24 cellular contexts compared by ENCODE assay signal in genomic region chr14:34232790-34233189, GRCh38.
"Had no signal": no experiment of that assay in that cellular context is flagged by ENCODE, and none has a peak within 500 bp of the region (broad histone marks: within the 10 kb centered on the region; RNA-seq: fewer than 3 reads in every experiment).

No MANE protein-coding gene starts in this region.

- H3K27ac Mint-ChIP-seq: activated CD4-positive, alpha-beta T cell treated with anti-CD3 and anti-CD28 coated beads for 36 hours; activated naive CD4-positive, alpha-beta T cell treated with anti-CD3 and anti-CD28 coated beads, Interleukin-2, amount 10 ng/mL, durations not matched to agents 7 days and 5 days; activated naive CD8-positive, alpha-beta T cell treated with anti-CD3 and anti-CD28 coated beads, Interleukin-2, amount 10 ng/mL, durations not matched to agents 7 days and 5 days; memory B cell; natural killer cell treated with Interleukin-12 subunit alpha and Interleukin-12 subunit beta and Interleukin-15 and Interleukin-18, amount 100 ng/mL, for 72 hours; T-helper 2 cell treated with Interferon-gamma antibody and Interleukin-4, amounts not matched to agents 5 μg/mL and 100 μg/mL, for 36 hours had no signal

- ATAC-seq: activated CD4-positive, alpha-beta T cell treated with anti-CD3 and anti-CD28 coated beads for 36 hours; esophagus mucosa; foreskin keratinocyte; natural killer cell treated with Interleukin-12 subunit alpha and Interleukin-12 subunit beta and Interleukin-15 and Interleukin-18, amount 100 ng/mL, for 72 hours had no signal

- H3K4me1 ChIP-seq: ascending aorta, foreskin keratinocyte, testis had no signal

- H3K4me3 Mint-ChIP-seq: activated CD4-positive, alpha-beta T cell treated with anti-CD3 and anti-CD28 coated beads for 36 hours; activated naive CD4-positive, alpha-beta T cell treated with anti-CD3 and anti-CD28 coated beads, Interleukin-2, amount 10 ng/mL, durations not matched to agents 7 days and 5 days; activated naive CD8-positive, alpha-beta T cell treated with anti-CD3 and anti-CD28 coated beads, Interleukin-2, amount 10 ng/mL, durations not matched to agents 7 days and 5 days; brain; memory B cell; natural killer cell treated with Interleukin-12 subunit alpha and Interleukin-12 subunit beta and Interleukin-15 and Interleukin-18, amount 100 ng/mL, for 72 hours; T-helper 2 cell treated with Interferon-gamma antibody and Interleukin-4, amounts not matched to agents 5 μg/mL and 100 μg/mL, for 36 hours had no signal

- H3K36me3 ChIP-seq: ascending aorta, right atrium auricular region had no signal

- H3K9me3 Mint-ChIP-seq: activated naive CD4-positive, alpha-beta T cell treated with anti-CD3 and anti-CD28 coated beads, Interleukin-2, amount 10 ng/mL, durations not matched to agents 7 days and 5 days; activated naive CD8-positive, alpha-beta T cell treated with anti-CD3 and anti-CD28 coated beads, Interleukin-2, amount 10 ng/mL, durations not matched to agents 7 days and 5 days; natural killer cell treated with Interleukin-12 subunit alpha and Interleukin-12 subunit beta and Interleukin-15 and Interleukin-18, amount 100 ng/mL, for 72 hours; T-helper 2 cell treated with Interferon-gamma antibody and Interleukin-4, amounts not matched to agents 5 μg/mL and 100 μg/mL, for 36 hours had no signal

- H3K27me3 ChIP-seq: ascending aorta, foreskin keratinocyte, right atrium auricular region, testis had no signal

- H3K27ac ChIP-seq: ascending aorta, foreskin keratinocyte, testis had no signal

- DNase-seq: activated CD4-positive, alpha-beta T cell treated with anti-CD3 and anti-CD28 coated beads for 36 hours; activated CD4-positive, CD25-positive, alpha-beta regulatory T cell; activated CD8-positive, alpha-beta memory T cell treated with anti-CD3 and anti-CD28 coated beads, Interleukin-2, amount 50 U/mL, for 4 hours; activated gamma-delta T cell; activated naive CD4-positive, alpha-beta T cell treated with anti-CD3 and anti-CD28 coated beads, Interleukin-2, amount 10 ng/mL, durations not matched to agents 7 days and 5 days; activated naive CD8-positive, alpha-beta T cell treated with anti-CD3 and anti-CD28 coated beads, Interleukin-2, amount 10 ng/mL, durations not matched to agents 7 days and 5 days; activated T-cell treated with anti-CD3 and anti-CD28 coated beads, Interleukin-2, amount 50 U/mL, for 1 hour; cortex of kidney; foreskin keratinocyte; islet precursor cell; midbrain; stimulated activated CD4-positive, alpha-beta T cell treated with anti-CD3 and anti-CD28 coated beads, Interleukin-2, amount 100 ng/mL, for 48 hours; stimulated activated naive CD4-positive, alpha-beta T cell treated with Interleukin-2 at 50 U/mL for 16 hours; T-helper 1 cell; testis had no signal

- H3K4me3 ChIP-seq: ascending aorta, right atrium auricular region, testis had no signal

- FAIRE-seq: endothelial cell of umbilical vein, urothelium cell line had no signal

- H3K36me3 Mint-ChIP-seq: activated naive CD4-positive, alpha-beta T cell treated with anti-CD3 and anti-CD28 coated beads, Interleukin-2, amount 10 ng/mL, durations not matched to agents 7 days and 5 days; activated naive CD8-positive, alpha-beta T cell treated with anti-CD3 and anti-CD28 coated beads, Interleukin-2, amount 10 ng/mL, durations not matched to agents 7 days and 5 days; brain; memory B cell; natural killer cell treated with Interleukin-12 subunit alpha and Interleukin-12 subunit beta and Interleukin-15 and Interleukin-18, amount 100 ng/mL, for 72 hours had no signal

- H3K9me3 ChIP-seq: ascending aorta, right atrium auricular region, testis had no signal
